ENCODE assay signal across 8 cellular contexts in genomic region chr18:44679056-44679911, GRCh38. TPM values are rescaled to one million over a fixed set of nuclear protein-coding genes. Genes with fewer than 3 reads are reported as not detected.
DNase-seq lines count a peak whose midpoint lies in the region; ATAC-seq and TF ChIP-seq lines count a peak whose summit lies in the region.

No MANE protein-coding gene starts in this region.

- H3K27ac ChIP-seq in RWPE2 (ENCODE audit: poor library complexity, severe bottlenecking): peak overlapping the region; percentile 88
- peak overlapping the region; percentile 55 for H3K27ac ChIP-seq in osteoblast (ENCODE audit: low read depth, low read length)
- H3K27ac ChIP-seq in thyroid gland: peak overlapping the region; percentile 96 to 97 (median 97)

- intact Hi-C loops in thyroid gland (cut with DNase I): loop anchor here (5.0 kb wide), 1 partner anchor 533 kb away; no protein-coding TSS in a partner anchor

- no peaks in the 10 kb centered on the region for H3K9me3 ChIP-seq in RWPE2 (ENCODE audit: severe bottlenecking)
- no peaks in the 10 kb centered on the region for H3K9me3 ChIP-seq in osteoblast (ENCODE audit: low read depth, low read length)
- H3K9me3 ChIP-seq in thyroid gland: no peaks in the 10 kb centered on the region

- H3K36me3 Mint-ChIP-seq in activated naive CD4-positive, alpha-beta T cell treated with anti-CD3 and anti-CD28 coated beads, Interleukin-2, amount 50 U/mL, for 24 hours: no peaks in the 10 kb centered on the region
- H3K36me3 Mint-ChIP-seq in glutamatergic neuron (ENCODE audit: unreplicated experiment): no peaks in the 10 kb centered on the region

- H3K4me2 ChIP-seq in osteoblast (ENCODE audit: insufficient read depth, low read length): peak overlapping the region; percentile 89

- no peaks in the 10 kb centered on the region for H4K20me1 ChIP-seq in osteoblast (ENCODE audit: insufficient read depth, low read length)

- H3K27me3 ChIP-seq in RWPE2 (ENCODE audit: insufficient read depth, poor library complexity, severe bottlenecking): no peaks in the 10 kb centered on the region
- H3K27me3 ChIP-seq in osteoblast (ENCODE audit: insufficient read depth, low read length): peaks cover 23% of the 10 kb centered on the region
- H3K27me3 ChIP-seq in thyroid gland: no peaks in the 10 kb centered on the region

- no peaks in the 10 kb centered on the region for H3K79me2 ChIP-seq in osteoblast (ENCODE audit: insufficient read depth, low read length)

- peaks cover 3% of the 10 kb centered on the region for H3K4me1 Mint-ChIP-seq in activated naive CD4-positive, alpha-beta T cell treated with anti-CD3 and anti-CD28 coated beads, Interleukin-2, amount 50 U/mL, for 24 hours
- H3K4me1 Mint-ChIP-seq in glutamatergic neuron (ENCODE audit: low read depth, unreplicated experiment): peaks cover 13% of the 10 kb centered on the region

- peak; percentile 75 for ATAC-seq in RWPE2 (ENCODE audit: low read depth)

- DNase-seq in GDM1 (lab: John Stamatoyannopoulos, UW): peak; percentile 82
- DNase-seq in H4 (ENCODE audit: low spot score): peak; percentile 84
- peak; percentile 79 for DNase-seq in RWPE2 (ENCODE audit: low spot score)
- DNase-seq in glutamatergic neuron: peak; percentile 83
- DNase-seq in osteoblast (ENCODE audit: insufficient read length, low spot score, missing footprints): peak; percentile 100
- DNase-seq in thyroid gland: peak; percentile 90

- H2AFZ ChIP-seq in osteoblast (ENCODE audit: low read length): peak overlapping the region; percentile 82

- TF ChIP-seq POLR2A in thyroid gland (IDR thresholded peaks at IDR 0.05): peak; percentile 24 to 83

- H3K4me1 ChIP-seq in RWPE2 (ENCODE audit: insufficient read depth, poor library complexity, severe bottlenecking) (peaks cover 10% of the 10 kb centered on the region), osteoblast (ENCODE audit: insufficient read depth, low read length) (no peaks in the 10 kb centered on the region), thyroid gland (peaks cover 7 to 14% of the 10 kb centered on the region in 2 donors)

- peaks cover 26% of the 10 kb centered on the region for H3K27me3 Mint-ChIP-seq in activated naive CD4-positive, alpha-beta T cell treated with anti-CD3 and anti-CD28 coated beads, Interleukin-2, amount 50 U/mL, for 24 hours
- peaks cover 4% of the 10 kb centered on the region for H3K27me3 Mint-ChIP-seq in glutamatergic neuron (ENCODE audit: unreplicated experiment)

- 0% methylated on average over 26 to 56 of the region's 102 CpGs for WGBS in thyroid gland, 2 donors

- no peak overlapping the region for H3K27ac Mint-ChIP-seq in activated naive CD4-positive, alpha-beta T cell treated with anti-CD3 and anti-CD28 coated beads, Interleukin-2, amount 50 U/mL, for 24 hours
- peak overlapping the region; percentile 91 for H3K27ac Mint-ChIP-seq in glutamatergic neuron (ENCODE audit: unreplicated experiment)

- no peaks in the 10 kb centered on the region for H3K9me3 Mint-ChIP-seq in activated naive CD4-positive, alpha-beta T cell treated with anti-CD3 and anti-CD28 coated beads, Interleukin-2, amount 50 U/mL, for 24 hours
- peaks cover 7% of the 10 kb centered on the region for H3K9me3 Mint-ChIP-seq in glutamatergic neuron (ENCODE audit: unreplicated experiment)

- H3K4me3 Mint-ChIP-seq in activated naive CD4-positive, alpha-beta T cell treated with anti-CD3 and anti-CD28 coated beads, Interleukin-2, amount 50 U/mL, for 24 hours: peak overlapping the region; percentile 78
- H3K4me3 Mint-ChIP-seq in glutamatergic neuron (ENCODE audit: unreplicated experiment): no peak overlapping the region

- H3K4me3 ChIP-seq in RWPE2 (ENCODE audit: severe bottlenecking) (peak overlapping the region; percentile 78), osteoblast (ENCODE audit: insufficient read depth, low read length) (peak overlapping the region; percentile 77), thyroid gland (replicated peaks in 1 of 3) (peak overlapping the region; percentile 38 to 82 (median 77))

- H3K36me3 ChIP-seq in RWPE2 (ENCODE audit: low read depth) (no peaks in the 10 kb centered on the region), osteoblast (ENCODE audit: insufficient read depth, low read length) (no peaks in the 10 kb centered on the region), thyroid gland (no peaks in the 10 kb centered on the region)

- TF ChIP-seq CTCF in LNCAP (IDR thresholded peaks at IDR 0.05): peak; percentile 73
- peak; percentile 90 for TF ChIP-seq CTCF in RWPE2 (IDR thresholded peaks at IDR 0.05; ENCODE audit: poor library complexity, severe bottlenecking)
- TF ChIP-seq CTCF in glutamatergic neuron (IDR thresholded peaks at IDR 0.05; ENCODE audit: partially characterized antibody, unreplicated experiment): peak; percentile 44
- TF ChIP-seq CTCF in osteoblast (IDR thresholded peaks at IDR 0.05; ENCODE audit: extremely low read depth, low read depth, low read length): peak; percentile 58
- TF ChIP-seq CTCF in thyroid gland (IDR thresholded peaks at IDR 0.05): peak; percentile 57 to 73 (median 68)

RNA-seq across cellular contexts. Expression of gene SETBP1, which starts 1.4 kb away (rescaled TPM):
- total RNA-seq in H4 (2014; rRNA removed; shearing (Covaris generic)): 2.7 and 3.6 TPM in 2 replicates
- total RNA-seq in glutamatergic neuron (ENCODE audit: unreplicated experiment): 83.3 TPM
- total RNA-seq in osteoblast: 22.8 and 23.0 TPM in 2 replicates
- total RNA-seq in thyroid gland: 10 to 100 TPM; 32.1 to 72.0 (median 42.0) TPM

Comparison
In these comparisons a context has a peak if more than half of its experiments do, and no peak if none do; other contexts are left out.
1. Peak in every context shown above with its lines: DNase-seq, ATAC-seq, H3K4me3 ChIP-seq and H3K27ac ChIP-seq.